In the genomic region with DNA sequence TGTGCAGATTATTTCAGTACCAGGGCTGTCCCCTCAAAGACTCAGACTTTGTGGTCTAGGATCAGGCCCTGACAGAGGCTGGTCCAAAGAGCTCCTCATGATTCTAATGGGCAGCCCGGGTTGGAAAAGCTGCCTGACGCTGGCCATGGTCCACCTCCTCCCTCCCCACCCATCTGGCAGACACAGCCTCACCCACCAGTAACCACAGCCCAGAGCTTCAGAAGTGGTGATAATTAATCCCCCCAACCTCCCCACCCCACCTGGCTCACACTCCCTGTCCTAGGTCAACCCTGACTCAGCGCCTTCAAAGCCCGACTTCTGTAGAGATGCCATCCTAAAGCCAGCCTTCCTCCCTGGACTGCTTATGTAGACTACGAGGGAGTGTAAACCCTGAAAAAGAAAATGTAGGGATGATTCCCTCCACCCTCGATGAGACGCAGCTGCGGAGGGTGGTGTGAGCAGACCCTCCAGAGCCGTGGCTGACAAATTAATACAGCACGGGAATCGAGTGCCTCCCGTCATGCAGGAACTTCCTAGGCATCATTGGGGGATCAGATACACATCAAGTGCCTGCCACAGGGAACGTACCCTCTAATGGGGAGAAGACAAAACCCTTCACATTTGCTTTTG, we compare ENCODE assay signal across 22 cellular contexts. TPM values are rescaled to one million over a fixed set of nuclear protein-coding genes. Genes with fewer than 3 reads are reported as not detected.
"Had no signal": no experiment of that assay in that cellular context is flagged by ENCODE, and none has a peak within 500 bp of the region (broad histone marks: within the 10 kb centered on the region; RNA-seq: fewer than 3 reads in every experiment).

No MANE protein-coding gene starts in this region.

- H3K9me3 Mint-ChIP-seq: activated CD4-positive, alpha-beta T cell treated with anti-CD3 and anti-CD28 coated beads, Interleukin-2, amount 10 ng/mL, durations not matched to agents 24 days and 14 days; activated naive CD4-positive, alpha-beta T cell treated with anti-CD3 and anti-CD28 coated beads, Interleukin-2, amount 50 U/mL, for 72 hours; activated T-cell treated with anti-CD3 and anti-CD28 coated beads, Interleukin-2, amount 50 U/mL, for 72 hours; central memory CD8-positive, alpha-beta T cell; WTC11 had no signal

- H3K36me3 Mint-ChIP-seq: activated naive CD4-positive, alpha-beta T cell treated with anti-CD3 and anti-CD28 coated beads, Interleukin-2, amount 50 U/mL, for 72 hours; naive thymus-derived CD4-positive, alpha-beta T cell; WTC11 had no signal

- ATAC-seq: activated naive CD4-positive, alpha-beta T cell treated with anti-CD3 and anti-CD28 coated beads, Interleukin-2, amount 50 U/mL, for 72 hours; activated T-cell treated with anti-CD3 and anti-CD28 coated beads, Interleukin-2, amount 50 U/mL, for 72 hours; body of pancreas; foreskin keratinocyte; left lobe of liver; mucosa of descending colon; naive thymus-derived CD4-positive, alpha-beta T cell; right lobe of liver; SK-N-SH treated with all-trans-retinoic acid at 6 μM for 48 hours; T-helper 17 cell; upper lobe of right lung; WTC11 had no signal

- H3K27ac Mint-ChIP-seq: activated CD4-positive, alpha-beta T cell treated with anti-CD3 and anti-CD28 coated beads, Interleukin-2, amount 10 ng/mL, durations not matched to agents 24 days and 14 days; activated naive CD4-positive, alpha-beta T cell treated with anti-CD3 and anti-CD28 coated beads, Interleukin-2, amount 50 U/mL, for 72 hours; activated T-cell treated with anti-CD3 and anti-CD28 coated beads, Interleukin-2, amount 50 U/mL, for 72 hours; naive thymus-derived CD4-positive, alpha-beta T cell; T-helper 17 cell; WTC11 had no signal

- H3K4me3 Mint-ChIP-seq: activated CD4-positive, alpha-beta T cell treated with anti-CD3 and anti-CD28 coated beads, Interleukin-2, amount 10 ng/mL, durations not matched to agents 24 days and 14 days; activated T-cell treated with anti-CD3 and anti-CD28 coated beads, Interleukin-2, amount 50 U/mL, for 72 hours; central memory CD8-positive, alpha-beta T cell; naive thymus-derived CD4-positive, alpha-beta T cell; T-helper 17 cell; WTC11 had no signal

- H3K4me1 Mint-ChIP-seq: activated CD4-positive, alpha-beta T cell treated with anti-CD3 and anti-CD28 coated beads, Interleukin-2, amount 10 ng/mL, durations not matched to agents 24 days and 14 days; central memory CD8-positive, alpha-beta T cell; T-helper 17 cell had no signal

- DNase-seq: activated CD4-positive, alpha-beta T cell treated with anti-CD3 and anti-CD28 coated beads, Interleukin-2, amount 10 ng/mL, durations not matched to agents 24 days and 14 days; activated CD8-positive, alpha-beta memory T cell treated with anti-CD3 and anti-CD28 coated beads, Interleukin-2, amount 50 U/mL, for 48 hours; activated gamma-delta T cell; activated T-cell treated with anti-CD3 and anti-CD28 coated beads, Interleukin-2, amount 50 U/mL, for 72 hours; body of pancreas; effector memory CD4-positive, alpha-beta T cell; foreskin keratinocyte; mucosa of descending colon; naive thymus-derived CD4-positive, alpha-beta T cell; posterior cingulate gyrus; right lobe of liver; spleen; stimulated activated CD4-positive, alpha-beta T cell treated with anti-CD3 and anti-CD28 coated beads, Interleukin-1b, Interleukin-23, amount 100 ng/mL, for 48 hours; stomach; T-helper 17 cell; testis; upper lobe of right lung had no signal

RNA-seq across cellular contexts. Expression of gene UBE2QL1, which starts 7.0 kb away (rescaled TPM):
- total RNA-seq: activated naive CD4-positive, alpha-beta T cell treated with anti-CD3 and anti-CD28 coated beads, Interleukin-2, amount 50 U/mL, for 72 hours; foreskin keratinocyte; upper lobe of right lung had no signal
